In the genomic region with DNA sequence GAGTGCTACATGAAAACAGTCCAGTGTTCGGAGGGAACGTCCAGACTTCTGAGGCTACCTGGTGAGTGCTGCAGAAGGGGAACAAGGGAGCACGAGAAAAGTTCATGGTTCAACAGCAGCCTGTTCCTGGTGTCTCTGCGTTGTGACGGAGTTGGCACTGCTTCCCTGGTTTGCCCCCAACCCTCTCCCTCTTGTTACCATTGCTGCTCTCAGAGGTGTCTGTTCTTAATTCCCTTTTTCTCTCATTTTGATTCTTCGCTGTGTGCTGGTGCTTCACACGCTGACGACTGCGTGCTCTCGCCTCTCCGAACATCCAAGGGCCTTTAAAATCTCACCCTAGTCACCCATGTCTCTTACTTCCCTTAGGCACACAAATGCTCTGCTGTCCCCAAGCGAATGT, we compare ENCODE assay signal across 29 cellular contexts. TPM values are rescaled to one million over a fixed set of nuclear protein-coding genes. Genes with fewer than 3 reads are reported as not detected.
"Had no signal": no experiment of that assay in that cellular context is flagged by ENCODE, and none has a peak within 500 bp of the region (broad histone marks: within the 10 kb centered on the region; RNA-seq: fewer than 3 reads in every experiment).

No MANE protein-coding gene starts in this region.

- H3K27me3 ChIP-seq: gastroesophageal sphincter had no signal

- H3K27ac ChIP-seq: esophagus squamous epithelium, gastroesophageal sphincter had no signal

- H3K9me3 Mint-ChIP-seq: activated CD4-positive, alpha-beta memory T cell treated with anti-CD3 and anti-CD28 coated beads, Interleukin-2, amount 10 ng/mL, durations not matched to agents 7 days and 5 days; activated CD4-positive, alpha-beta T cell treated with anti-CD3 and anti-CD28 coated beads, Interleukin-2, amount 10 ng/mL, durations not matched to agents 7 days and 5 days; activated T-cell treated with anti-CD3 and anti-CD28 coated beads, Interleukin-2, amount 50 U/mL, for 4 hours; activated T-helper 17 cell treated with anti-CD3 and anti-CD28 coated beads, Interleukin-2, amount 50 U/mL, for 72 hours; effector memory CD8-positive, alpha-beta T cell; T-cell; T-helper 1 cell treated with Interleukin-12 subunit alpha and Interleukin-12 subunit beta and Interleukin-4 antibody, amounts not matched to agents 30 μg/mL and 1 μg/mL, for 36 hours; T-helper 2 cell treated with Interferon-gamma antibody and Interleukin-4, amounts not matched to agents 5 μg/mL and 100 μg/mL, for 36 hours had no signal

- H3K4me3 ChIP-seq: esophagus squamous epithelium, gastroesophageal sphincter had no signal

- DNase-seq: activated CD4-positive, alpha-beta memory T cell treated with anti-CD3 and anti-CD28 coated beads, Interleukin-2, amount 10 ng/mL, durations not matched to agents 7 days and 5 days; activated CD4-positive, alpha-beta T cell treated with anti-CD3 and anti-CD28 coated beads for 1 hour; activated CD4-positive, alpha-beta T cell treated with anti-CD3 and anti-CD28 coated beads for 4 hours; activated CD4-positive, alpha-beta T cell treated with anti-CD3 and anti-CD28 coated beads, Interleukin-2, amount 10 ng/mL, durations not matched to agents 7 days and 5 days; activated CD4-positive, alpha-beta T cell treated with anti-CD3 and anti-CD28 coated beads, Interleukin-2, amount 50 U/mL, for 4 hours; activated CD8-positive, alpha-beta memory T cell treated with anti-CD3 and anti-CD28 coated beads, Interleukin-2, amount 50 U/mL, for 48 hours; activated effector memory CD4-positive, alpha-beta T cell treated with Interleukin-2 at 50 U/mL for 16 hours; activated gamma-delta T cell treated with Interleukin-2 at 50 U/mL for 16 hours; activated naive CD4-positive, alpha-beta T cell treated with anti-CD3 and anti-CD28 coated beads, Interleukin-2, amount 50 U/mL, for 16 hours; activated naive CD4-positive, alpha-beta T cell treated with Interleukin-2 at 50 U/mL for 16 hours; activated T-cell treated with anti-CD3 and anti-CD28 coated beads for 4 hours; activated T-cell treated with anti-CD3 and anti-CD28 coated beads, Interleukin-2, amount 50 U/mL, for 4 hours; amniotic stem cell; anterior cingulate cortex; caudate nucleus; cortex of kidney; dermis blood vessel endothelial cell; effector CD4-positive, alpha-beta T cell; effector memory CD8-positive, alpha-beta T cell; erythroblast; esophagus squamous epithelium; foreskin melanocyte; SW 1271; T-cell had no signal

- H3K4me3 Mint-ChIP-seq: activated CD4-positive, alpha-beta memory T cell treated with anti-CD3 and anti-CD28 coated beads, Interleukin-2, amount 10 ng/mL, durations not matched to agents 7 days and 5 days; activated CD4-positive, alpha-beta T cell treated with anti-CD3 and anti-CD28 coated beads, Interleukin-2, amount 10 ng/mL, durations not matched to agents 7 days and 5 days; activated T-cell treated with anti-CD3 and anti-CD28 coated beads, Interleukin-2, amount 50 U/mL, for 4 hours; activated T-helper 17 cell treated with anti-CD3 and anti-CD28 coated beads, Interleukin-2, amount 50 U/mL, for 72 hours; T-helper 1 cell treated with Interleukin-12 subunit alpha and Interleukin-12 subunit beta and Interleukin-4 antibody, amounts not matched to agents 30 μg/mL and 1 μg/mL, for 36 hours; T-helper 2 cell treated with Interferon-gamma antibody and Interleukin-4, amounts not matched to agents 5 μg/mL and 100 μg/mL, for 36 hours had no signal

- ATAC-seq: activated T-cell treated with anti-CD3 and anti-CD28 coated beads, Interleukin-2, amount 50 U/mL, for 4 hours; activated T-helper 17 cell treated with anti-CD3 and anti-CD28 coated beads, Interleukin-2, amount 50 U/mL, for 72 hours; effector memory CD8-positive, alpha-beta T cell; gastroesophageal sphincter; T-cell had no signal

- H3K9me3 ChIP-seq: esophagus squamous epithelium, gastroesophageal sphincter had no signal

- H3K36me3 ChIP-seq: esophagus squamous epithelium, gastroesophageal sphincter had no signal

- H3K4me1 Mint-ChIP-seq: activated T-helper 17 cell treated with anti-CD3 and anti-CD28 coated beads, Interleukin-2, amount 50 U/mL, for 72 hours had no signal

- H3K27ac Mint-ChIP-seq: activated CD4-positive, alpha-beta memory T cell treated with anti-CD3 and anti-CD28 coated beads, Interleukin-2, amount 10 ng/mL, durations not matched to agents 7 days and 5 days; activated CD4-positive, alpha-beta T cell treated with anti-CD3 and anti-CD28 coated beads, Interleukin-2, amount 10 ng/mL, durations not matched to agents 7 days and 5 days; activated naive CD8-positive, alpha-beta T cell; activated T-helper 17 cell treated with anti-CD3 and anti-CD28 coated beads, Interleukin-2, amount 50 U/mL, for 72 hours; effector memory CD8-positive, alpha-beta T cell; T-cell; T-helper 1 cell treated with Interleukin-12 subunit alpha and Interleukin-12 subunit beta and Interleukin-4 antibody, amounts not matched to agents 30 μg/mL and 1 μg/mL, for 36 hours; T-helper 2 cell treated with Interferon-gamma antibody and Interleukin-4, amounts not matched to agents 5 μg/mL and 100 μg/mL, for 36 hours had no signal

- H3K36me3 Mint-ChIP-seq: activated naive CD8-positive, alpha-beta T cell; T-cell had no signal

RNA-seq across cellular contexts. Expression of a gene that starts 1.6 kb away (rescaled TPM):
- total RNA-seq: dermis blood vessel endothelial cell had no signal
